18 cellular contexts compared by ENCODE assay signal in the genomic region with DNA sequence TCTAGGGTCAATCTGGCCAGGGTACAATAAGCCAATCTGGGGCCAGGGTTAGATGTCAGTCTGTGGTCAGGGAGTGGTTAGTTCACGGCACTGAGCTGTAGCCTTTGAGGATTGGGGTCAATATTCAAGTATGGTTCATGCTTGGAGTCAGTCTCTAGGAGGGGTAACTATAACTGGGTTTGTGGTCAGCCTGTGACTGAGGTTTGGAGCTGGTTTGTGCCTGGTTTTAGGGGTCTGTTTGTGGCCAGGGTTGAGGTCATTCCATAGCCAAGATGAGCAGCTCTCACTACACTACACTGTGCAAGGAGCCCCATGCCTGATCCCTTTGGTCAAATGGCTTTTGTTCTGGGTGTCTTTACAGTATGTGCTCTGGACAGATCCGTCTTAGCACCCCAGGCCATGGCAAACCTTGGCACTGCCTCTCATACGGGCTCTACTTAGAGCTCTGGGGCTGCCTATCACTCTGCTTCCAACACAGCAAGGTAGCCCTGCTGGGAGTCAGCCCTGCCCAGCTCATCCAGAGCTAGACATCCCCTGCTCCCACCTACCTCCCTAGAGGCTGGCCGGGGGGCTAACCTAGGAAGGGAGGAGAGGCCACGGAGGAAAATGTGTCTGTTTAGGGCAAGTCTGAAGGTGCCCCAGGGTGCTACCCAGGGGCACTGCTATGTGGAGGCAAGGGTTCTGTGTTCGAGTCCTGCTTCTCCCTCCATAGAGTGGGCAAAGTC.
DNase-seq lines count a peak whose midpoint lies in the region; ATAC-seq, FAIRE-seq and TF ChIP-seq lines count a peak whose summit lies in the region.
"Had no signal": no experiment of that assay in that cellular context is flagged by ENCODE, and none has a peak within 500 bp of the region (broad histone marks: within the 10 kb centered on the region; RNA-seq: fewer than 3 reads in every experiment).

No MANE protein-coding gene starts in this region.

- DNase-seq in RPMI7951 (ENCODE audit: low read depth) (peak; percentile 56), glomerular visceral epithelial cell (ENCODE audit: extremely low spot score) (peak; percentile 44), neural progenitor cell (ENCODE audit: low spot score) (no peak), urothelium cell line (ENCODE audit: low spot score) (no peak), A172 (ENCODE audit: low spot score) (no peak), HuH-7 (ENCODE audit: low spot score) (no peak)
- DNase-seq: BE2C; CD4-positive, alpha-beta memory T cell; DMS79; GOT3; H9 had no signal

- H3K27ac ChIP-seq in neural progenitor cell, result no peak overlapping the region
- H3K27ac ChIP-seq: A549, C4-2B, HL-60 had no signal

- no peak overlapping the region for H2AFZ ChIP-seq in neural progenitor cell (replicated peaks)

- H3K4me2 ChIP-seq in neural progenitor cell, result no peak overlapping the region
- H3K4me2 ChIP-seq: A549 had no signal

- no peak overlapping the region for H3K4me3 Mint-ChIP-seq in neural progenitor cell
- H3K4me3 Mint-ChIP-seq: CD4-positive, alpha-beta memory T cell; H9 had no signal

- H3K27me3 Mint-ChIP-seq in neural progenitor cell (ENCODE audit: insufficient read depth, low read depth), result peaks cover 2% of the 10 kb centered on the region

- H3K4me1 Mint-ChIP-seq in neural progenitor cell, result peaks cover 40% of the 10 kb centered on the region
- H3K4me1 Mint-ChIP-seq: CD4-positive, alpha-beta memory T cell had no signal

- peaks cover 10% of the 10 kb centered on the region for H3K9me3 Mint-ChIP-seq in neural progenitor cell

- peak overlapping the region; percentile 62 for H3K27ac Mint-ChIP-seq in neural progenitor cell

- ATAC-seq in HG03521 (IDR thresholded peaks at IDR 0.05; ENCODE audit: unreplicated experiment) (no peak), HG03095 (IDR thresholded peaks at IDR 0.05; ENCODE audit: unreplicated experiment) (no peak)
- ATAC-seq: GM12878 had no signal

- H3K4me1 ChIP-seq in neural progenitor cell, result peaks cover 18% of the 10 kb centered on the region
- H3K4me1 ChIP-seq: A549 had no signal

- H3K36me3 Mint-ChIP-seq in neural progenitor cell, result no peaks in the 10 kb centered on the region
- H3K36me3 Mint-ChIP-seq: CD4-positive, alpha-beta memory T cell had no signal

- peak; percentile 59 for FAIRE-seq in urothelium cell line (lab: Jason Lieb, UNC)
- FAIRE-seq: A549, GM12878, GM18507 had no signal

- peaks cover 8% of the 10 kb centered on the region for H3K9me3 ChIP-seq in neural progenitor cell (ENCODE audit: low read depth)
- H3K9me3 ChIP-seq: BE2C had no signal

- no peak overlapping the region for H3K4me3 ChIP-seq in neural progenitor cell
- H3K4me3 ChIP-seq: A549, GM12878 had no signal

- H3K27me3 ChIP-seq in neural progenitor cell, result no peaks in the 10 kb centered on the region
- H3K27me3 ChIP-seq: BE2C had no signal

- no peak overlapping the region for H3K9ac ChIP-seq in neural progenitor cell

- H3K79me2 ChIP-seq in neural progenitor cell (ENCODE audit: low read depth), result no peaks in the 10 kb centered on the region

- TF ChIP-seq CTCF in neural progenitor cell (IDR thresholded peaks at IDR 0.05), result no peak

- peaks cover 20% of the 10 kb centered on the region for H3F3A ChIP-seq in neural progenitor cell (ENCODE audit: low read depth)

- no peaks in the 10 kb centered on the region for H3K36me3 ChIP-seq in neural progenitor cell
- H3K36me3 ChIP-seq: BE2C had no signal

- no peaks in the 10 kb centered on the region for H4K20me1 ChIP-seq in neural progenitor cell (ENCODE audit: low read depth)

Comparison
In these comparisons a context has a peak if more than half of its experiments do, and no peak if none do; other contexts are left out.
1. DNase-seq: peak in RPMI7951 (single experiment) and glomerular visceral epithelial cell (single experiment); none in neural progenitor cell (single experiment), urothelium cell line (single experiment), A172 (single experiment) and HuH-7 (single experiment).